ENCODE assay signal across 8 cellular contexts in the genomic region with DNA sequence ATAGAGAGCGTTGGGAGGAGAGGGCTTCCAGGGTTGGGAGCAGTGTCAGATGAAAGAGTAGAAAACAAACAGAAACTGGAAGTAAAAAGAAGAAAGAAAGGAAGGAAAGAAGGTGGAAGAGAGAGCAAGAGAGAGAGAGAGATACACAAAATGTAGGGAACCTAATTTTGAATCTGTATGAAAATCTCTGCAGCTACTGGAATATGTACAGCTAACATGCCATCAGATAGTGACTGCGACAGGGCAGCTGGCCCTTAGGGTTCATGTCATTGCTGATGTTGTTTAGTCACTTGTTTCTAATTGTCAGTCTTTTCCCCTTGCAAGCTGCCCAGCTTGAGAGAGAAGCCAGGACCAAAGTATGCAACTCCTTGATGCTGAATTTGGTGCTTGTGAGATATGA.
"Had no signal": no experiment of that assay in that cellular context is flagged by ENCODE, and none has a peak within 500 bp of the region (broad histone marks: within the 10 kb centered on the region; RNA-seq: fewer than 3 reads in every experiment).

No MANE protein-coding gene starts in this region.

- H3K4me1 ChIP-seq: HAP-1 had no signal

- H3K9me3 Mint-ChIP-seq: HFFc6, IgD-negative memory B cell had no signal

- H3K9me3 ChIP-seq: HAP-1 had no signal

- ATAC-seq: HCT116 had no signal

- H3K36me3 ChIP-seq: HAP-1 had no signal

- H3K4me3 ChIP-seq: GM23248, HAP-1 had no signal

- H3K27ac ChIP-seq: GM23248 had no signal

- H3K4me3 Mint-ChIP-seq: HFFc6, IgD-negative memory B cell had no signal

- H2AFZ ChIP-seq: GM23248 had no signal

- H3K27ac Mint-ChIP-seq: HFFc6, IgD-negative memory B cell had no signal

- H3K9ac ChIP-seq: GM23248 had no signal

- DNase-seq: GM23248, GOT3, H7, HFFc6, KBM-7 had no signal
